ENCODE assay signal across 22 cellular contexts in the genomic region with DNA sequence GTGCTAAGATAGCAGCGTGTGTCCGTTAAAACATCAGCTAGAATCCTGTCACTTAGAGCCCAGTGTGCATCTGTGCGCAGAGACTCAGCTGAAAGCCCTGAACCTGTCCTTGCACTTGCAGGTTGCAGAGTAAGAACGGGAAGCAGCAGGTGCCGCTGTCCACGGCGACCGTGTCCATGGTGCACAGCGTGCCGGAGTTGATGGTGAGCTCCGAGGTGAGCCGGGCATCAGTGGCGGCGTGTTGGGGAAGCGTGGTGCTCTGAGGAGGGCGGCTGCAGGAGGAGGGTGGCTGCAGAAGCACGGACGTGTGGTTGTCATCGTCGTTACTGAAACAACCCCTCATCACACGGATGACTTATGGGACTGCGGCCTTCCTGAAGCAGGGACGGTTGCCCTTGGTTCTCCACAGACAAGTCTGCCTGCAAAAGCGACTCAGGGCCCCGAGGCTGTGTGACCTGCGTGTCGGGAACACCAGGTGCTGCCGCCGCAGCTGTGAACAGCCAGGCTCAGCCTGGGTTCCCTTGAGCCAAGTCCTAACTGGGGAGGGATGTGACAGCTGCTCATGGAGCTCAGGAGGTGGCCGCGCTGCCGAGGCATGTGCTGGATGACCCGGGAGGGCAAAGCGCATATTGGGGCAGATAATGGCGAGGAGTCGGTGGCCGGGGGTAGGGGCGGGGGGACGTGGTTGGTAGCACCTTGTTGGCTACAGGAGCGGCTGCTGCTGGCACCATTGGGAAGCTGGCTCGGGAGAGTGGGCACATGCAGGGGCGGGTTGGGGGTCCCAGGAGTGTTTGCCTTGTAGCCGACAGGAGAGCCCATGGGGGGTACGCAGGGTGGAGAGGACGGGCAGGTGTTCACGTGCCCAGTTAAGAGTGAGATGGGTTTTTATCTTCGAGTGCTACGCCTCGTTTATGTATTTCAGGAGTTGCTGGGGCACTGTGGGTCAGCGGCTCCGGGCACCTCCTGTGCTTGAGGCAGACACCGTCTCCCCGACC. TPM values are rescaled to one million over a fixed set of nuclear protein-coding genes. Genes with fewer than 3 reads are reported as not detected.
A peak's percentile ranks its signal among the peaks of the same experiment; 100 is the strongest.
DNase-seq lines count a peak whose midpoint lies in the region; ATAC-seq and TF ChIP-seq lines count a peak whose summit lies in the region.
"Had no signal": no experiment of that assay in that cellular context is flagged by ENCODE, and none has a peak within 500 bp of the region (broad histone marks: within the 10 kb centered on the region; RNA-seq: fewer than 3 reads in every experiment).

No MANE protein-coding gene starts in this region.

- no peak for TF ChIP-seq POLR2A in spleen (IDR thresholded peaks at IDR 0.05)
- no peak for TF ChIP-seq POLR2A in lower leg skin (IDR thresholded peaks at IDR 0.05)

- H3K27ac Mint-ChIP-seq in T-helper 17 cell (no peak overlapping the region), nephron progenitor cell (peak overlapping the region; percentile 51)
- H3K27ac Mint-ChIP-seq in central memory CD8-positive, alpha-beta T cell (ENCODE audit: low read depth) = peak overlapping the region; percentile 38
- H3K27ac Mint-ChIP-seq: CD8-positive, alpha-beta T cell; GM23338; HFFc6 had no signal

- ATAC-seq in T-helper 17 cell (no peak), GM18909 (IDR thresholded peaks at IDR 0.05; ENCODE audit: poor library complexity, unreplicated experiment) (no peak)
- no peak for ATAC-seq in central memory CD8-positive, alpha-beta T cell (replicated peaks; ENCODE audit: extremely low read depth, poor library complexity, severe bottlenecking)
- ATAC-seq: CD8-positive, alpha-beta T cell; GM23338 had no signal

- intact Hi-C loops in spleen (cut with DNase I; ENCODE audit: low total_unique reads) (no loop called here), lower leg skin (cut with DNase I; ENCODE audit: low total_unique reads) (no loop called here)

- no peaks in the 10 kb centered on the region for H3K9me3 Mint-ChIP-seq in central memory CD8-positive, alpha-beta T cell
- H3K9me3 Mint-ChIP-seq in nephron progenitor cell = no peaks in the 10 kb centered on the region
- H3K9me3 Mint-ChIP-seq: CD8-positive, alpha-beta T cell; GM23338; HFFc6; IgD-negative memory B cell had no signal

- WGBS in spleen, 5 donors = 93 to 96% (median 95%) methylated on average over 48 to 53 of the region's 53 CpGs
- WGBS in lower leg skin, 2 donors = 90 to 93% methylated on average over 52 to 53 of the region's 53 CpGs

- H3K4me3 Mint-ChIP-seq in T-helper 17 cell (peak overlapping the region; percentile 31), nephron progenitor cell (no peak overlapping the region)
- H3K4me3 Mint-ChIP-seq in central memory CD8-positive, alpha-beta T cell = no peak overlapping the region
- H3K4me3 Mint-ChIP-seq: CD8-positive, alpha-beta T cell; GM23338; HFFc6; IgD-negative memory B cell had no signal

- H3K9me3 ChIP-seq in T-helper 17 cell (ENCODE audit: control insufficient read depth, low read length, poor library complexity, severe bottlenecking) (no peaks in the 10 kb centered on the region), spleen (no peaks in the 10 kb centered on the region), WERI-Rb-1 (ENCODE audit: severe bottlenecking) (no peaks in the 10 kb centered on the region)
- H3K9me3 ChIP-seq: Caco-2, HAP-1, Peyer's patch had no signal

- DNase-seq in T-helper 17 cell = no peak
- DNase-seq in central memory CD8-positive, alpha-beta T cell (ENCODE audit: low spot score in 2 of 2) = no peak
- DNase-seq in nephron progenitor cell = no peak
- peak; percentile 73 for DNase-seq in spleen
- DNase-seq in WERI-Rb-1 = no peak
- no peak for DNase-seq in lower leg skin (ENCODE audit: low spot score in 2 of 2)
- DNase-seq: Caco-2; CD8-positive, alpha-beta T cell; HFFc6; MM.1S; NCI-H1694; NCI-H2029 treated with DMSO at 0.1 percent for 48 hours; NCI-H2227 treated with DMSO at 0.1 percent for 48 hours; NCI-H526 treated with DMSO at 0.1 percent for 48 hours; Peyer's patch; SHP77 treated with DMSO at 0.1 percent for 48 hours had no signal

- H3K36me3 ChIP-seq in spleen (peaks cover 0 to 64% (median 61%) of the 10 kb centered on the region in 6 donors), WERI-Rb-1 (peaks cover 58% of the 10 kb centered on the region)

- H3K27me3 ChIP-seq in spleen (replicated peaks in 1 of 7) (no peaks in the 10 kb centered on the region), WERI-Rb-1 (ENCODE audit: insufficient read depth, low read depth, severe bottlenecking) (no peaks in the 10 kb centered on the region)
- H3K27me3 ChIP-seq: Peyer's patch had no signal

- peaks cover 0 to 26% (median 3%) of the 10 kb centered on the region in 6 donors for H3K4me1 ChIP-seq in spleen
- H3K4me1 ChIP-seq: Caco-2, HAP-1, Peyer's patch had no signal

- H3K27ac ChIP-seq in spleen (no peak overlapping the region), WERI-Rb-1 (no peak overlapping the region)
- H3K27ac ChIP-seq: C4-2B, KMS-11, Peyer's patch had no signal

- peaks cover 5% of the 10 kb centered on the region for H3K36me3 Mint-ChIP-seq in T-helper 17 cell (ENCODE audit: low read depth)
- H3K36me3 Mint-ChIP-seq in central memory CD8-positive, alpha-beta T cell (ENCODE audit: insufficient read depth) = peaks cover 43% of the 10 kb centered on the region
- peaks cover 31% of the 10 kb centered on the region for H3K36me3 Mint-ChIP-seq in nephron progenitor cell (ENCODE audit: low read depth)

- H3K4me1 Mint-ChIP-seq in T-helper 17 cell = peaks cover 12% of the 10 kb centered on the region
- peaks cover 24% of the 10 kb centered on the region for H3K4me1 Mint-ChIP-seq in central memory CD8-positive, alpha-beta T cell
- H3K4me1 Mint-ChIP-seq in nephron progenitor cell = peaks cover 30% of the 10 kb centered on the region

- no peak overlapping the region for H3K4me3 ChIP-seq in spleen
- H3K4me3 ChIP-seq in WERI-Rb-1 (ENCODE audit: low read depth, low read length) = no peak overlapping the region
- no peak overlapping the region for H3K4me3 ChIP-seq in lower leg skin (ENCODE audit: low read depth, poor library complexity, severe bottlenecking)
- H3K4me3 ChIP-seq: GM23338, HAP-1, Peyer's patch had no signal

- H3K27me3 Mint-ChIP-seq in T-helper 17 cell (no peaks in the 10 kb centered on the region), nephron progenitor cell (ENCODE audit: low read depth, poor library complexity) (no peaks in the 10 kb centered on the region)
- H3K27me3 Mint-ChIP-seq in central memory CD8-positive, alpha-beta T cell = no peaks in the 10 kb centered on the region
- H3K27me3 Mint-ChIP-seq: IgD-negative memory B cell had no signal

- no peak for TF ChIP-seq CTCF in nephron progenitor cell (IDR thresholded peaks at IDR 0.05)
- TF ChIP-seq CTCF in spleen (IDR thresholded peaks at IDR 0.05 in 8 of 11, conservative IDR thresholded peaks at IDR 0.05 in 3 of 11) = no peak
- TF ChIP-seq CTCF in WERI-Rb-1 (IDR thresholded peaks at IDR 0.05; ENCODE audit: low read depth, low read length) = no peak
- no peak for TF ChIP-seq CTCF in lower leg skin (IDR thresholded peaks at IDR 0.05)

RNA-seq across cellular contexts. Expression of gene CTDP1, which starts 16.6 kb away (rescaled TPM):
- total RNA-seq in T-helper 17 cell (10 to 100 TPM; 61.0 to 65.1 TPM), spleen (10 to 100 TPM; 24.5 to 54.6 (median 30.5) TPM), lower leg skin (10 to 100 TPM; 33.9 to 42.2 (median 38.9) TPM)
- polyA plus RNA-seq in spleen = 10 to 100 TPM; 13.6 to 20.8 (median 18.0) TPM
